Comparison of ENCODE assay signal across 9 cellular contexts in genomic region chr19:35641515-35642151, GRCh38. TPM values are rescaled to one million over a fixed set of nuclear protein-coding genes. Genes with fewer than 3 reads are reported as not detected.
DNase-seq lines count a peak whose midpoint lies in the region; FAIRE-seq and TF ChIP-seq lines count a peak whose summit lies in the region.
"Had no signal": no experiment of that assay in that cellular context is flagged by ENCODE, and none has a peak within 500 bp of the region (broad histone marks: within the 10 kb centered on the region; RNA-seq: fewer than 3 reads in every experiment).

Gene ETV2 (plus strand): TSS chr19:35641745. CDS start chr19:35642461, 716 bp downstream.

- no peak for FAIRE-seq in urothelium cell line (lab: Jason Lieb, UNC)
- FAIRE-seq: endometrium had no signal

- H3K27ac ChIP-seq in sigmoid colon: no peak within 1 kb of the TSS

- no peaks in the 10 kb centered on the region for H3K9me3 ChIP-seq in sigmoid colon

- no peaks in the 10 kb centered on the region for H3K27me3 ChIP-seq in sigmoid colon

- no peak for TF ChIP-seq POLR2A in sigmoid colon (IDR thresholded peaks at IDR 0.05)

- no peak for TF ChIP-seq EP300 in sigmoid colon (IDR thresholded peaks at IDR 0.05)

- peaks cover 12 to 16% (median 13%) of the 10 kb centered on the region in 4 donors for H3K36me3 ChIP-seq in sigmoid colon

- no peaks in the 10 kb centered on the region for H3K27me3 Mint-ChIP-seq in stimulated activated naive CD8-positive, alpha-beta T cell treated with anti-CD3 and anti-CD28 coated beads, Interleukin-15, Interleukin-2, amounts not matched to agents 100 ng/mL and 50 ng/mL, for 24 hours

- H3K4me1 ChIP-seq in sigmoid colon: peaks cover 0 to 39% (median 32%) of the 10 kb centered on the region in 4 donors

- H3K4me3 ChIP-seq in sigmoid colon: no peak within 1 kb of the TSS

- WGBS in sigmoid colon, 2 donors: 18 to 30% methylated on average over 28 of the region's 28 CpGs

- DNase-seq in activated effector memory CD4-positive, alpha-beta T cell treated with anti-CD3 and anti-CD28 coated beads, Interleukin-2, amount 50 U/mL, for 16 hours: peak; percentile 80
- no peak for DNase-seq in activated effector memory CD4-positive, alpha-beta T cell treated with Interleukin-2 at 50 U/mL for 16 hours
- DNase-seq in activated CD8-positive, alpha-beta memory T cell treated with anti-CD3 and anti-CD28 coated beads, Interleukin-2, amount 50 U/mL, for 48 hours: peak; percentile 77
- DNase-seq in hepatic stellate cell (ENCODE audit: low spot score): peak; percentile 32
- no peak for DNase-seq in sigmoid colon
- DNase-seq in G401 (ENCODE audit: low spot score): no peak
- no peak for DNase-seq in urothelium cell line (ENCODE audit: low spot score)

- H3K27ac Mint-ChIP-seq in stimulated activated naive CD8-positive, alpha-beta T cell treated with anti-CD3 and anti-CD28 coated beads, Interleukin-15, Interleukin-2, amounts not matched to agents 100 ng/mL and 50 ng/mL, for 24 hours: peak within 1 kb of the TSS; percentile 49

- H3K36me3 Mint-ChIP-seq in stimulated activated naive CD8-positive, alpha-beta T cell treated with anti-CD3 and anti-CD28 coated beads, Interleukin-15, Interleukin-2, amounts not matched to agents 100 ng/mL and 50 ng/mL, for 24 hours (ENCODE audit: low read depth): peaks cover 8% of the 10 kb centered on the region

- peak within 1 kb of the TSS; percentile 86 for H3K4me3 Mint-ChIP-seq in stimulated activated naive CD8-positive, alpha-beta T cell treated with anti-CD3 and anti-CD28 coated beads, Interleukin-15, Interleukin-2, amounts not matched to agents 100 ng/mL and 50 ng/mL, for 24 hours

- in situ Hi-C loops in G401 (cut with HindIII; ENCODE audit: low sequenced_read_pairs): no loop called here

- intact Hi-C loops in sigmoid colon (cut with DNase I): loop anchor here (2.0 to 10.0 kb wide), 3 partner anchors 13 to 967 kb away; partner anchors contain the start of genes RBM42, SCGB2B2, ZBTB32 and ZNF302

- no peaks in the 10 kb centered on the region for H3K9me3 Mint-ChIP-seq in stimulated activated naive CD8-positive, alpha-beta T cell treated with anti-CD3 and anti-CD28 coated beads, Interleukin-15, Interleukin-2, amounts not matched to agents 100 ng/mL and 50 ng/mL, for 24 hours

- peaks cover 38% of the 10 kb centered on the region for H3K4me1 Mint-ChIP-seq in stimulated activated naive CD8-positive, alpha-beta T cell treated with anti-CD3 and anti-CD28 coated beads, Interleukin-15, Interleukin-2, amounts not matched to agents 100 ng/mL and 50 ng/mL, for 24 hours (ENCODE audit: low read depth)

- TF ChIP-seq CTCF in sigmoid colon (IDR thresholded peaks at IDR 0.05): no peak

RNA-seq across cellular contexts. Expression of gene ETV2, which starts in this region (rescaled TPM):
- total RNA-seq in sigmoid colon: 1 to 10 TPM in 2 of 4 donors, under 1 TPM in 1, not detected in 1; 0.55 to 2.3 (median 1.1) TPM
- 1 to 10 TPM; 2.0 to 5.4 (median 4.9) TPM for polyA plus RNA-seq in sigmoid colon
- not detected in 2 replicates for total RNA-seq in G401 (2014; rRNA removed; shearing (Covaris generic))

Comparison
In these comparisons a context has a peak if more than half of its experiments do, and no peak if none do; other contexts are left out.
1. DNase-seq: peak in activated effector memory CD4-positive, alpha-beta T cell treated with anti-CD3 and anti-CD28 coated beads, Interleukin-2, amount 50 U/mL, for 16 hours (single experiment), activated CD8-positive, alpha-beta memory T cell treated with anti-CD3 and anti-CD28 coated beads, Interleukin-2, amount 50 U/mL, for 48 hours (single experiment) and hepatic stellate cell (single experiment); none in activated effector memory CD4-positive, alpha-beta T cell treated with Interleukin-2 at 50 U/mL for 16 hours (single experiment), sigmoid colon (single experiment), G401 (single experiment) and urothelium cell line (single experiment).